Comparison of ENCODE assay signal across 8 cellular contexts in the genomic region with DNA sequence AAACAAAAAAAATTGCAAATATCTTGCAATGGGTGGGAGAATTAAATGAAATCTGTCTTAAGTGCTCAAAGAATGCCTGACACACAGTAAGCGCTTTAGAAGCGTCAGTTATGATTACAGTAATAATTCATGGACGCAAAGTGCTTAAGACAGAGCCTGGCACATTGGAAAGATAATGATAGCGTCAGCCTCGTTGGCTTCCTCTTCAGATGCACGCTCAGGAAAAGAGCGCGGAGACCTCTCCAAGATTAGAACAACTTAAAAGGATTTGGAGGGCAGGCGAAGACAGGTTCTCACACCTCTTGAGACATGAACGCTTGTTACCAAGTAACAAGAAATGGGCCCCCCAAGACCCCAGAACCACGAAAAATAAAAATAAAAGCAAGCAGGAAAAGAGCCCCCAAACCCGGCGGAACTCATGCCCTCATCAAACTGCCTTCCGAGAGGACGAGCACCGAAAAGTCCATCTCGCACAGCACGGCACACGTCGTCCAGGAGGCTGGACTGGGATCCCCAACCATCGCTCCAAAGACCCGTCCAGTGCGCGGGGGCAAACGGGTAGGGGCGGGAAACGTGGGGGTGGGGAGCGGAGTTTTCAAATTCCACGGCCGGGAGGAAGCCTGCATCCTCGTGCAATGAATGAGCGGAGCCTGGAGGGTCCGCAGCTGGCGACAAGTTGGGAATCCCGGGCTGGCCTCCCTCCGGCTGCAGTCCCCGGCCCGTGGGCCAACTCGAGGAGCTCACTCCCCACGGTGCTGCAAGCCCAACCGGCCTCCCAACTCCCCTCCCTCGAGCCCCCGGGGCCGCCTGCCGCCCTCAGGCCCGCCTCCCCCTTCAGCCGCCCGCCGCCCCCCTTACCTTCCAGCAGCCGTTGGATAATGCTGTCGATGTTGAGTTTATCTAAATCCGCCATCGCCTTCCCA. TPM values are rescaled to one million over a fixed set of nuclear protein-coding genes. Genes with fewer than 3 reads are reported as not detected.
DNase-seq lines count a peak whose midpoint lies in the region; ATAC-seq and TF ChIP-seq lines count a peak whose summit lies in the region.

No MANE protein-coding gene starts in this region.

- H3K36me3 ChIP-seq in MM.1S (replicated peaks; ENCODE audit: insufficient read depth, low read length) = no peaks in the 10 kb centered on the region
- peaks cover 36% of the 10 kb centered on the region for H3K36me3 ChIP-seq in WERI-Rb-1
- H3K36me3 ChIP-seq in muscle layer of duodenum (ENCODE audit: control insufficient read depth in 1 of 2, insufficient read depth in 2 of 2, low read length in 2 of 2) = no peaks in the 10 kb centered on the region
- no peaks in the 10 kb centered on the region for H3K36me3 ChIP-seq in aorta (ENCODE audit: control insufficient read depth in 1 of 2, insufficient read depth in 2 of 2, low read length in 1 of 2)

- H3K9me3 ChIP-seq in MM.1S (replicated peaks; ENCODE audit: insufficient read depth, low read length) (no peaks in the 10 kb centered on the region), WERI-Rb-1 (ENCODE audit: severe bottlenecking) (no peaks in the 10 kb centered on the region), muscle layer of duodenum (ENCODE audit: control insufficient read depth in 1 of 2, low read length in 2 of 2) (no peaks in the 10 kb centered on the region), aorta (ENCODE audit: control insufficient read depth, low read length) (no peaks in the 10 kb centered on the region)

- TF ChIP-seq CTCF in MM.1S (IDR thresholded peaks at IDR 0.05; ENCODE audit: low read length) (no peak), WERI-Rb-1 (IDR thresholded peaks at IDR 0.05; ENCODE audit: low read depth, low read length) (no peak), epithelial cell of proximal tubule (conservative IDR thresholded peaks at IDR 0.05; ENCODE audit: low read depth, low read length) (no peak)

- H4K20me1 ChIP-seq in MM.1S (ENCODE audit: insufficient read depth, low read length) = peaks cover 21% of the 10 kb centered on the region

- 1% methylated on average over 45 to 53 of the region's 53 CpGs for WGBS in aorta, 2 donors

- H3K79me2 ChIP-seq in MM.1S (ENCODE audit: low read length) = peaks cover 55% of the 10 kb centered on the region

- H2AFZ ChIP-seq in MM.1S (ENCODE audit: low read length) = no peak overlapping the region

- H3K9me2 ChIP-seq in MM.1S (replicated peaks; ENCODE audit: insufficient read depth, low read length) = no peaks in the 10 kb centered on the region

- DNase-seq in EH (ENCODE audit: low read depth) (peak; percentile 53), MM.1S (peak; percentile 9), WERI-Rb-1 (peak; percentile 44), epithelial cell of proximal tubule (ENCODE audit: low read depth) (no peak), aorta (peak in 1 of 2 donors; percentile 67), GM19240 (ENCODE audit: insufficient read length, low spot score) (no peak)

- H3K4me1 ChIP-seq in MM.1S (ENCODE audit: low read length) (no peaks in the 10 kb centered on the region), muscle layer of duodenum (ENCODE audit: control insufficient read depth in 1 of 2, insufficient read depth in 2 of 2, low read length in 2 of 2) (peaks cover 21 to 53% of the 10 kb centered on the region in 2 donors), aorta (ENCODE audit: control insufficient read depth in 1 of 2, insufficient read depth in 2 of 2, low read length in 2 of 2) (peaks cover 0 to 2% of the 10 kb centered on the region in 2 donors)

- H3K27ac ChIP-seq in MM.1S (ENCODE audit: low read length) (no peak overlapping the region; the same call in 1 of the 2 replicates), WERI-Rb-1 (peak overlapping the region; percentile 95), muscle layer of duodenum (ENCODE audit: low read length) (peak overlapping the region; percentile 59), aorta (ENCODE audit: low read depth in 1 of 2, low read length in 2 of 2) (peak overlapping the region in 1 of 2 donors; percentile 72)

- no peaks in the 10 kb centered on the region for H3F3A ChIP-seq in MM.1S (ENCODE audit: insufficient read depth, low read length)

- peak overlapping the region; percentile 79 for H3K4me2 ChIP-seq in MM.1S (ENCODE audit: low read depth, low read length)

- H3K27me3 ChIP-seq in MM.1S (replicated peaks; ENCODE audit: insufficient read depth, low read length) = no peaks in the 10 kb centered on the region
- H3K27me3 ChIP-seq in WERI-Rb-1 (ENCODE audit: insufficient read depth, low read depth, severe bottlenecking) = no peaks in the 10 kb centered on the region
- no peaks in the 10 kb centered on the region for H3K27me3 ChIP-seq in muscle layer of duodenum (ENCODE audit: low read depth, low read length)
- H3K27me3 ChIP-seq in aorta (ENCODE audit: control insufficient read depth in 1 of 2, insufficient read depth in 2 of 2, low read length in 1 of 2) = no peaks in the 10 kb centered on the region

- intact Hi-C loops in aorta (cut with DNase I) = loop anchor here (5.0 to 10.0 kb wide), 4 partner anchors 100 to 145 kb away; a partner anchor contains a TSS

- peak; percentile 10 for ATAC-seq in GM21786 (IDR thresholded peaks at IDR 0.05; ENCODE audit: unreplicated experiment)
- ATAC-seq in aorta (ENCODE audit: low FRiP score) = peak; percentile 52

- peak overlapping the region; percentile 88 for H3K9ac ChIP-seq in MM.1S (ENCODE audit: low read length)

- H3K4me3 ChIP-seq in MM.1S (ENCODE audit: low read length) = peak overlapping the region; percentile 81
- H3K4me3 ChIP-seq in WERI-Rb-1 (ENCODE audit: low read depth, low read length) = peak overlapping the region; percentile 87
- peak overlapping the region; percentile 69 for H3K4me3 ChIP-seq in epithelial cell of proximal tubule (ENCODE audit: low read depth, low read length)
- peak overlapping the region; percentile 77 to 85 for H3K4me3 ChIP-seq in muscle layer of duodenum (ENCODE audit: low read depth in 1 of 2, low read length in 2 of 2)
- peak overlapping the region; percentile 61 to 83 for H3K4me3 ChIP-seq in aorta (ENCODE audit: low read length in 2 of 2)

RNA-seq across cellular contexts. Expression of a gene that starts 0.6 kb away (rescaled TPM):
- total RNA-seq in epithelial cell of proximal tubule (86.3 and 159 TPM in 2 replicates), aorta (10 to 100 TPM; 73.8 to 85.8 TPM)
- polyA plus RNA-seq in aorta = 100 to 1,000 TPM in 1 of 2 donors, 10 to 100 TPM in 1; 84.4 to 178 TPM

RNA-seq across cellular contexts. Expression of a gene that starts 53.1 kb away (rescaled TPM):
- 1.4 and 2.5 TPM in 2 replicates for total RNA-seq in epithelial cell of proximal tubule
- 10 to 100 TPM in 1 of 2 donors, 1 to 10 TPM in 1; 4.1 to 10.1 TPM for total RNA-seq in aorta
- 1 to 10 TPM; 6.0 to 8.6 TPM for polyA plus RNA-seq in aorta

Comparison
In these comparisons a context has a peak if more than half of its experiments do, and no peak if none do; other contexts are left out.
1. DNase-seq: peak in EH (single experiment), MM.1S (single experiment) and WERI-Rb-1 (single experiment); none in epithelial cell of proximal tubule (single experiment) and GM19240 (single experiment).
2. Peak in every context shown above with its lines, with median percentiles within 50 percentile points of each other: H3K4me3 ChIP-seq.